In genomic region chr16:84038491-84038890, GRCh38 we compare ENCODE assay signal across 10 cellular contexts. TPM values are rescaled to one million over a fixed set of nuclear protein-coding genes. Genes with fewer than 3 reads are reported as not detected.
"Had no signal": no experiment of that assay in that cellular context is flagged by ENCODE, and none has a peak within 500 bp of the region (broad histone marks: within the 10 kb centered on the region; RNA-seq: fewer than 3 reads in every experiment).

No MANE protein-coding gene starts in this region.

- H3K4me1 ChIP-seq: HAP-1 had no signal

- H3K4me3 ChIP-seq: GM23248, HAP-1 had no signal

- ATAC-seq: HCT116 had no signal

- H2AFZ ChIP-seq: GM23248 had no signal

- H3K27ac Mint-ChIP-seq: HFFc6, IgD-negative memory B cell had no signal

- H3K9me3 ChIP-seq: HAP-1 had no signal

- H3K4me1 Mint-ChIP-seq: IgD-negative memory B cell had no signal

- H3K27ac ChIP-seq: GM23248 had no signal

- H3K4me3 Mint-ChIP-seq: HFFc6, IgD-negative memory B cell had no signal

- H3K36me3 ChIP-seq: HAP-1 had no signal

- H3K9ac ChIP-seq: GM23248 had no signal

- DNase-seq: GM23248, GOT3, H7, HFFc6, KBM-7 had no signal

RNA-seq across cellular contexts. Expression of gene SLC38A8, which starts 4.1 kb away (rescaled TPM):
- total RNA-seq: GM23248, H4, H7, HFFc6, HT-29 had no signal
- polyA plus RNA-seq: GM23248, IgD-negative memory B cell had no signal
